Comparison of ENCODE assay signal across 8 cellular contexts in the genomic region with DNA sequence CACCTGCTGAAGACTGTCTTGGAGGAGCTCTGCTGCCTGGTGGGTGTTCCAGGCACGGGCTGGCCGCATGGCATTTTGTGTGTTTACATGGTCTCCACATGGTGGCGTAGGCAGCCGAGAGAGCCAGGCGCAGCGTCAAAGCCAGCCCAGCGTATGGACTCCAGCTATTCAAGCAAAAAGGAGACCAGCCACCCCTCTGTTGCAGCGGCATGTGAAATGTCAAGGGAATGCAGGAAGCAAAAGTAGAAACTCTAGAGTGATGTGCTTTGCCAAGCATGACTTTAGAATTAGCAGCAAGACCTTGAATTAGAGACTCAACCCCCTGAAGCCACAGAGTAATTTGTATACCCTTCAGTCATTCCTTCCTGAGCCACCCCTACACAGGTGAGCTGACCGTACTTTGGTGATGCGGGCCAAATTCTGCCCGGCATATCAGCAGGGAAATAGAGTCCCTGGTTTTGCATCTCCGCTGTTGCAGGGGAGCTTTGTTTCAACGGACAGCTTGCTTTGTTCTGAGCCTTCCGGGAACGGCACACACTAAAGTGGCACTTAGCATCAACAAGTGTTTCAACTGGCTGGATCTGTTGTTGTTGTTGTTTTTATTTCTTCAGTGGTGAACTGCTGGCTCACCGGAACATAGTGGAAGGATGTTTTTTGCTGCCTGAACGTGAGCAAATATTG. TPM values are rescaled to one million over a fixed set of nuclear protein-coding genes. Genes with fewer than 3 reads are reported as not detected.
DNase-seq lines count a peak whose midpoint lies in the region; ATAC-seq and TF ChIP-seq lines count a peak whose summit lies in the region.

No MANE protein-coding gene starts in this region.

- H3K4me1 Mint-ChIP-seq in CD14-positive monocyte = no peaks in the 10 kb centered on the region

- H3K9me3 ChIP-seq in PC-9 (ENCODE audit: insufficient read depth, low read depth) (no peaks in the 10 kb centered on the region), gastrocnemius medialis (no peaks in the 10 kb centered on the region)

- DNase-seq in AG08396 (ENCODE audit: low spot score) = peak; percentile 30
- DNase-seq in PC-9 = peak in 1 of 2 experiments; percentile 7
- DNase-seq in fibroblast of the conjunctiva (ENCODE audit: low read depth) = peak; percentile 21
- DNase-seq in renal cortical epithelial cell (ENCODE audit: low read depth) = peak; percentile 17
- no peak for DNase-seq in CD14-positive monocyte (ENCODE audit: low spot score)
- no peak for DNase-seq in gastrocnemius medialis

- no peaks in the 10 kb centered on the region for H3K9me3 Mint-ChIP-seq in CD14-positive monocyte

- peak; percentile 70 for ATAC-seq in HG03095 (IDR thresholded peaks at IDR 0.05; ENCODE audit: unreplicated experiment)
- no peak for ATAC-seq in gastrocnemius medialis

- no TSS peak for BruUV-seq in PC-9 (replicated peaks; lab: Mats Ljungman, UMichigan)

- H3K27ac Mint-ChIP-seq in CD14-positive monocyte = no peak overlapping the region

- no peaks in the 10 kb centered on the region for H3K36me3 Mint-ChIP-seq in CD14-positive monocyte

- in situ Hi-C loops in gastrocnemius medialis (cut with MboI; ENCODE audit: low sequenced_read_pairs in 4 of 4) = no loop called here

- H3K9me2 ChIP-seq in PC-9 (ENCODE audit: insufficient read depth) = no peaks in the 10 kb centered on the region

- no peak overlapping the region for H3K4me2 ChIP-seq in PC-9

- TF ChIP-seq CTCF in GM12874 (IDR thresholded peaks at IDR 0.05; ENCODE audit: insufficient read depth, low read depth, low read length) (peak; percentile 58), PC-9 (conservative IDR thresholded peaks at IDR 0.05) (peak; percentile 40), CD14-positive monocyte (IDR thresholded peaks at IDR 0.05) (no peak), gastrocnemius medialis (IDR thresholded peaks at IDR 0.05 in 4 of 5, conservative IDR thresholded peaks at IDR 0.05 in 1 of 5) (no peak)

- H3K27me3 Mint-ChIP-seq in CD14-positive monocyte (ENCODE audit: low read depth in 3 of 3) = peaks cover 6 to 31% (median 7%) of the 10 kb centered on the region in 3 donors

- CTCF ChIA-PET in PC-9 (lab: Charles Lee) = interaction anchor here (0.6 kb wide), 1 partner anchor 1003 kb away, joined by 3 read pairs; no protein-coding TSS in a partner anchor

- no peaks in the 10 kb centered on the region for H4K20me1 ChIP-seq in PC-9 (ENCODE audit: insufficient read depth)

- H3K4me1 ChIP-seq in PC-9 (replicated peaks; ENCODE audit: insufficient read depth) (no peaks in the 10 kb centered on the region), gastrocnemius medialis (peaks cover 0 to 4% of the 10 kb centered on the region in 2 donors)

- H2AFZ ChIP-seq in PC-9 = no peak overlapping the region

- no peak overlapping the region for H3K4me3 Mint-ChIP-seq in CD14-positive monocyte

- H3K4me3 ChIP-seq in PC-9 (no peak overlapping the region), gastrocnemius medialis (no peak overlapping the region)

- peaks cover 97% of the 10 kb centered on the region for H3K27me3 ChIP-seq in PC-9 (ENCODE audit: insufficient read depth, low read depth)
- no peaks in the 10 kb centered on the region for H3K27me3 ChIP-seq in gastrocnemius medialis

- no peaks in the 10 kb centered on the region for H3K36me3 ChIP-seq in PC-9 (ENCODE audit: low read depth)
- H3K36me3 ChIP-seq in gastrocnemius medialis = no peaks in the 10 kb centered on the region

- no peaks in the 10 kb centered on the region for H3F3A ChIP-seq in PC-9 (ENCODE audit: insufficient read depth, low read depth)

- H3K79me2 ChIP-seq in PC-9 (ENCODE audit: low read depth) = no peaks in the 10 kb centered on the region

- TF ChIP-seq POLR2A in gastrocnemius medialis (IDR thresholded peaks at IDR 0.05) = no peak

- H3K27ac ChIP-seq in PC-9 = no peak overlapping the region
- no peak overlapping the region for H3K27ac ChIP-seq in gastrocnemius medialis

- intact Hi-C loops in PC-9 (cut with micrococcal nuclease; ENCODE audit: unreplicated experiment) (no loop called here), CD14-positive monocyte (cut with micrococcal nuclease) (no loop called here), gastrocnemius medialis (cut with DNase I; ENCODE audit: low total_unique reads) (no loop called here)

- POLR2A ChIA-PET in PC-9 (lab: Charles Lee; ENCODE audit: unreplicated experiment) = no interaction called here

RNA-seq across cellular contexts. Expression of gene FNDC1, which starts 48.5 kb away (rescaled TPM):
- total RNA-seq in PC-9 (2021) = not detected in 2 replicates
- 0.10 TPM in 1 of 2 replicates, not detected in the other for total RNA-seq in renal cortical epithelial cell
- polyA plus RNA-seq in CD14-positive monocyte = not detected
- under 1 TPM; 0.16 to 0.41 (median 0.31) TPM for total RNA-seq in gastrocnemius medialis

Comparison
In these comparisons a context has a peak if more than half of its experiments do, and no peak if none do; other contexts are left out.
1. DNase-seq: peak in AG08396 (single experiment), fibroblast of the conjunctiva (single experiment) and renal cortical epithelial cell (single experiment); none in CD14-positive monocyte (single experiment) and gastrocnemius medialis (0 of 2).
2. CTCF ChIP-seq: peak in GM12874 (single experiment) and PC-9 (single experiment); none in CD14-positive monocyte (single experiment) and gastrocnemius medialis (0 of 5).